In genomic region chr11:450809-451451, GRCh38 we compare ENCODE assay signal across 8 cellular contexts.
DNase-seq lines count a peak whose midpoint lies in the region; ATAC-seq lines count a peak whose summit lies in the region.

No MANE protein-coding gene starts in this region.

- H3K27me3 ChIP-seq in muscle layer of colon (ENCODE audit: control insufficient read depth in 1 of 2, insufficient read depth in 2 of 2, low read length in 2 of 2) = peaks cover 0 to 2% of the 10 kb centered on the region in 2 donors

- peak overlapping the region; percentile 93 for H3K9ac ChIP-seq in ES-I3 (ENCODE audit: low read depth, low read length)
- H3K9ac ChIP-seq in muscle layer of colon (ENCODE audit: low read length) = peak overlapping the region; percentile 39

- DNase-seq in NOMO-1 treated with dmso at 0.1 percent for 144 hours (lab: John Stamatoyannopoulos, UW; ENCODE audit: unreplicated experiment) (peak; percentile 48), activated T-cell treated with anti-CD3 and anti-CD28 coated beads for 4 hours (peak; percentile 74), epithelial cell of prostate (ENCODE audit: low read depth, low spot score) (peak; percentile 26)
- peak; percentile 55 to 58 for DNase-seq in stimulated activated CD8-positive, alpha-beta memory T cell treated with anti-CD3 and anti-CD28 coated beads, Interleukin-7, amount 100 ng/mL, for 1 hour (ENCODE audit: low read depth in 2 of 2)
- DNase-seq in NK-92 treated with Interleukin-12 subunit alpha and Interleukin-12 subunit beta, amount 100 ng/mL, for 24 hours (lab: John Stamatoyannopoulos, UW) = no peak

- H3K27ac ChIP-seq in epithelial cell of prostate (no peak overlapping the region), muscle layer of colon (ENCODE audit: low read depth, low read length) (peak overlapping the region; percentile 74)

- peak overlapping the region; percentile 78 to 82 for H3K4me3 ChIP-seq in muscle layer of colon (ENCODE audit: low read depth in 1 of 2, low read length in 2 of 2)

- H3K4me1 ChIP-seq in ES-I3 (ENCODE audit: insufficient read depth, low read length) = peaks cover 4% of the 10 kb centered on the region; the same call in 1 of the 2 replicates
- H3K4me1 ChIP-seq in muscle layer of colon (ENCODE audit: insufficient read depth, low read length) = peaks cover 26% of the 10 kb centered on the region

- ATAC-seq in HG03025 (IDR thresholded peaks at IDR 0.05; ENCODE audit: low FRiP score, unreplicated experiment) = peak; percentile 2

- no peaks in the 10 kb centered on the region; the same call in 1 of the 2 replicates for H3K36me3 ChIP-seq in ES-I3 (ENCODE audit: insufficient read depth, low read length)
- peaks cover 15% of the 10 kb centered on the region for H3K36me3 ChIP-seq in muscle layer of colon (ENCODE audit: insufficient read depth, low read length)

- H3K9me3 ChIP-seq in ES-I3 (ENCODE audit: control insufficient read depth, insufficient read depth, low read length) (no peaks in the 10 kb centered on the region), muscle layer of colon (ENCODE audit: low read length) (no peaks in the 10 kb centered on the region)
